In the genomic region with DNA sequence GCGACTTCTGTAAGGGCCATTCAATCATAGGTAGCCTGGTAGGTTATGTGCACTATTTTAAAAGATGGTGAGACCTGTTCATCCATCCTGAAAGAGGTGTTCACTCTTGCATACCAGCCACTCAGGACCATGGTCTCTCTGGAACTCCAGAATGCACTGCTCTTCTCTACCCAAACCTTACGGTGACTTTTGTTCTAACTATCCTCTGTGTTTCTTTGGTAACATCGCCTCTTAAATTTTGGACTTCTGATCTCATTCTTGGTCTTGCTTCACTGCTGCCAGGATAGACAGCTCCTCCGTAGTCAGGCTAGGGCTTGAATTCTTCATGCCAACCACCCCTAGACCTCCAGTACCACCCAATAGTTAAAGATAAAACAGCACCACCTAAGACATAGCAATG, we compare ENCODE assay signal across 20 cellular contexts.
DNase-seq lines count a peak whose midpoint lies in the region; FAIRE-seq and TF ChIP-seq lines count a peak whose summit lies in the region.
"Had no signal": no experiment of that assay in that cellular context is flagged by ENCODE, and none has a peak within 500 bp of the region (broad histone marks: within the 10 kb centered on the region; RNA-seq: fewer than 3 reads in every experiment).

No MANE protein-coding gene starts in this region.

- no peaks in the 10 kb centered on the region for H3K4me1 Mint-ChIP-seq in nephron

- peak overlapping the region; percentile 21 to 88 (median 56) for H3K27ac Mint-ChIP-seq in nephron
- H3K27ac Mint-ChIP-seq: CD4-positive, alpha-beta T cell; HFFc6 had no signal

- no peak overlapping the region for H3K4me3 Mint-ChIP-seq in nephron
- H3K4me3 Mint-ChIP-seq: CD4-positive, alpha-beta T cell; HFFc6 had no signal

- TF ChIP-seq CTCF in nephron (IDR thresholded peaks at IDR 0.05; ENCODE audit: unreplicated experiment in 3 of 3), result no peak

- H3K27me3 Mint-ChIP-seq in nephron (ENCODE audit: low read depth), result peaks cover 3% of the 10 kb centered on the region

- no peak for FAIRE-seq in GM19239 (lab: Jason Lieb, UNC)
- FAIRE-seq: A204.1, GM12892, H54, HTR-8/SVneo had no signal

- H3K9me3 Mint-ChIP-seq in nephron, result no peaks in the 10 kb centered on the region
- H3K9me3 Mint-ChIP-seq: CD4-positive, alpha-beta T cell; HFFc6 had no signal

- peak; percentile 10 for DNase-seq in HuH-7 (ENCODE audit: low spot score)
- DNase-seq in glomerular visceral epithelial cell (ENCODE audit: extremely low spot score), result peak; percentile 20
- no peak for DNase-seq in NCI-H2196 (lab: John Stamatoyannopoulos, UW; ENCODE audit: unreplicated experiment)
- DNase-seq in OCI-M1 (lab: John Stamatoyannopoulos, UW), result no peak
- DNase-seq in GM19239 (ENCODE audit: insufficient read length, low spot score), result no peak
- DNase-seq in stimulated activated CD4-positive, alpha-beta T cell treated with anti-CD3 and anti-CD28 coated beads, Interleukin-1b, Interleukin-23, amount 100 ng/mL, for 48 hours, result no peak
- DNase-seq: AML-193; CD4-positive, alpha-beta T cell; DMS153; DMS79; GDM1; GM23248; HCEC 1CT; HFFc6; KG1 had no signal

- H3K36me3 Mint-ChIP-seq in nephron (ENCODE audit: low read depth), result no peaks in the 10 kb centered on the region

Comparison
In these comparisons a context has a peak if more than half of its experiments do, and no peak if none do; other contexts are left out.
1. DNase-seq: peak in HuH-7 (single experiment) and glomerular visceral epithelial cell (single experiment); none in NCI-H2196 (single experiment), OCI-M1 (single experiment), GM19239 (single experiment) and stimulated activated CD4-positive, alpha-beta T cell treated with anti-CD3 and anti-CD28 coated beads, Interleukin-1b, Interleukin-23, amount 100 ng/mL, for 48 hours (single experiment).